Comparison of ENCODE assay signal across 25 cellular contexts in the genomic region with DNA sequence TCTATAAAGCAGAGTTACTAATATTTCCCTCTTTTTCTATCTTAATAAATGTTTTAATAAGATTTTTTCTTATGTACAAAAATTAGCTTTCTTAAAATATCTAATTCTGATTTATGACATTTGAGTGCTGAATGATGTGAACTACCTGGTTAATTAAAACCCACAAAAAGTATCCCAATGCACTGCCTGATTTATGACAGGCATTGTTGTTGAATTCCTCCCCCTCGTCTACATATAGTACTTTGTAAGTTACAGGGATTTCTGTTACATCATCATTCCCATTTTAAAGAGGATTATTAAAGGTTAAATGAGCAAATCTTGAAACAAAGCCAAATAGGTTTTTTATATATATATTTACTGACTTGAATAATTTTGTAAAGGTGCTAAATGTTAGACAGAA.
A peak's percentile ranks its signal among the peaks of the same experiment; 100 is the strongest.
DNase-seq lines count a peak whose midpoint lies in the region; ATAC-seq, FAIRE-seq and TF ChIP-seq lines count a peak whose summit lies in the region.
"Had no signal": no experiment of that assay in that cellular context is flagged by ENCODE, and none has a peak within 500 bp of the region (broad histone marks: within the 10 kb centered on the region; RNA-seq: fewer than 3 reads in every experiment).

No MANE protein-coding gene starts in this region.

- no peaks in the 10 kb centered on the region for H3K9me3 ChIP-seq in K562 (replicated peaks; ENCODE audit: control insufficient read depth, insufficient read depth, low read depth, low read length)
- no peaks in the 10 kb centered on the region for H3K9me3 ChIP-seq in prostate gland
- H3K9me3 ChIP-seq: A549; BE2C; BLaER1 treated with 17β-estradiol and CSF1 and Interleukin-3, amounts not matched to agents 10 nM and 100 nM; HAP-1 had no signal

- no peak overlapping the region for H3K9ac ChIP-seq in K562 (ENCODE audit: insufficient read depth in 1 of 2, low read depth in 2 of 2, low read length in 2 of 2)
- H3K9ac ChIP-seq: BLaER1 treated with 17β-estradiol and CSF1 and Interleukin-3, amounts not matched to agents 10 nM and 100 nM had no signal

- H3K27me3 Mint-ChIP-seq in activated naive CD4-positive, alpha-beta T cell treated with anti-CD3 and anti-CD28 coated beads, Interleukin-2, amount 50 U/mL, for 24 hours = no peaks in the 10 kb centered on the region
- H3K27me3 Mint-ChIP-seq: CD4-positive, alpha-beta memory T cell had no signal

- ATAC-seq in K562 = no peak
- ATAC-seq: A549, GM23338 had no signal

- no peaks in the 10 kb centered on the region for H3K9me1 ChIP-seq in K562 (ENCODE audit: control insufficient read depth, insufficient read depth, low read length)

- in situ Hi-C loops in K562 (cut with MboI) = loop anchor here (25.0 kb wide), 1 partner anchor 413 kb away; no protein-coding TSS in a partner anchor

- no peak for TF ChIP-seq EP300 in K562 (IDR thresholded peaks at IDR 0.05; ENCODE audit: low read length)

- FAIRE-seq in K562 (lab: Jason Lieb, UNC) = no peak
- FAIRE-seq: A549, GM12891, GM18507 had no signal

- TF ChIP-seq POLR2A in K562 (conservative IDR thresholded peaks at IDR 0.05) (no peak), prostate gland (IDR thresholded peaks at IDR 0.05) (no peak)

- H3K27ac ChIP-seq in K562 (ENCODE audit: extremely low read depth, low read depth, low read length) (no peak overlapping the region), prostate gland (no peak overlapping the region)
- H3K27ac ChIP-seq: A549; BLaER1 treated with 17β-estradiol and CSF1 and Interleukin-3, amounts not matched to agents 10 nM and 100 nM had no signal

- 78% methylated on average over 1 of the region's 1 CpG for WGBS in K562 (ENCODE audit: insufficient coverage, low coverage, missing lambda C conversion rate)
- WGBS in prostate gland = 57% methylated on average over 1 of the region's 1 CpG

- POLR2A ChIA-PET in HEK293T (lab: Yijun Ruan, JAX) = no interaction called here
- POLR2A ChIA-PET in K562 (lab: Yijun Ruan, JAX) = no interaction called here

- peaks cover 15% of the 10 kb centered on the region for H3K36me3 Mint-ChIP-seq in activated naive CD4-positive, alpha-beta T cell treated with anti-CD3 and anti-CD28 coated beads, Interleukin-2, amount 50 U/mL, for 24 hours

- peaks cover 87% of the 10 kb centered on the region for H3K4me1 Mint-ChIP-seq in activated naive CD4-positive, alpha-beta T cell treated with anti-CD3 and anti-CD28 coated beads, Interleukin-2, amount 50 U/mL, for 24 hours

- no peak overlapping the region for H2AFZ ChIP-seq in K562 (ENCODE audit: low read depth, low read length)
- H2AFZ ChIP-seq: GM23338 had no signal

- no peak overlapping the region for H3K4me3 ChIP-seq in K562
- no peak overlapping the region for H3K4me3 ChIP-seq in retinal pigment epithelial cell (ENCODE audit: low read length)
- H3K4me3 ChIP-seq in prostate gland = no peak overlapping the region
- H3K4me3 ChIP-seq: A549; BLaER1 treated with 17β-estradiol and CSF1 and Interleukin-3, amounts not matched to agents 10 nM and 100 nM; GM23338; HAP-1 had no signal

- H3K27me3 ChIP-seq in K562 (ENCODE audit: control insufficient read depth in 2 of 2, insufficient read depth in 2 of 2, low read length in 2 of 2) = no peaks in the 10 kb centered on the region
- no peaks in the 10 kb centered on the region for H3K27me3 ChIP-seq in prostate gland (replicated peaks; ENCODE audit: insufficient read depth)
- H3K27me3 ChIP-seq: BE2C; BLaER1 treated with 17β-estradiol and CSF1 and Interleukin-3, amounts not matched to agents 10 nM and 100 nM had no signal

- no peak for DNase-seq in activated naive CD4-positive, alpha-beta T cell (lab: John Stamatoyannopoulos, UW)
- no peak for DNase-seq in HEK293T (ENCODE audit: extremely low spot score)
- DNase-seq in K562 (ENCODE audit: extremely low read depth in 1 of 4, low spot score in 3 of 4) = no peak
- DNase-seq in retinal pigment epithelial cell (ENCODE audit: low read depth) = peak; percentile 24
- DNase-seq in T-helper 2 cell = no peak
- DNase-seq in prostate gland (ENCODE audit: low spot score) = no peak
- DNase-seq in mucosa of gallbladder (ENCODE audit: low spot score) = no peak
- DNase-seq: 8988T; ACHN; AML-193; BE2C; Calu3; CD4-positive, alpha-beta memory T cell; COR-L47; DMS53; DMS79 treated with DMSO at 0.1 percent for 48 hours; GF-D8 had no signal

- BruUV-seq in K562 (replicated peaks; lab: Mats Ljungman, UMichigan) = no TSS peak

- no peak overlapping the region for H3K4me3 Mint-ChIP-seq in activated naive CD4-positive, alpha-beta T cell treated with anti-CD3 and anti-CD28 coated beads, Interleukin-2, amount 50 U/mL, for 24 hours
- H3K4me3 Mint-ChIP-seq: CD14-positive monocyte; CD4-positive, alpha-beta memory T cell; GM23338 had no signal

- TF ChIP-seq RAD21 in K562 (CRISPR knock-in tag; conservative IDR thresholded peaks at IDR 0.05 in 1 of 2, IDR thresholded peaks at IDR 0.05 in 1 of 2) = no peak

- H3K4me2 ChIP-seq in K562 (ENCODE audit: insufficient read depth, low read length) = no peak overlapping the region
- H3K4me2 ChIP-seq: A549; BLaER1 treated with 17β-estradiol and CSF1 and Interleukin-3, amounts not matched to agents 10 nM and 100 nM; GM23338 had no signal

- intact Hi-C loops in K562 (cut with micrococcal nuclease) = no loop called here
- intact Hi-C loops in prostate gland (cut with DNase I) = no loop called here

- H3K79me2 ChIP-seq in K562 (ENCODE audit: control insufficient read depth, insufficient read depth, low read length) = peaks cover 81% of the 10 kb centered on the region

- no peaks in the 10 kb centered on the region for H4K20me1 ChIP-seq in K562 (replicated peaks; ENCODE audit: control insufficient read depth, insufficient read depth, low read length)

- H3K36me3 ChIP-seq in K562 (ENCODE audit: control insufficient read depth, insufficient read depth, low read length) (no peaks in the 10 kb centered on the region; the same call in 2 of the 3 replicates), prostate gland (no peaks in the 10 kb centered on the region)
- H3K36me3 ChIP-seq: BE2C, HAP-1 had no signal

- H3K4me1 ChIP-seq in K562 (replicated peaks in 1 of 2; ENCODE audit: control insufficient read depth in 2 of 2, insufficient read depth in 2 of 2, low read length in 2 of 2) (peaks cover 10 to 22% of the 10 kb centered on the region in 2 experiments), prostate gland (replicated peaks) (no peaks in the 10 kb centered on the region)

- TF ChIP-seq CTCF in K562 (IDR thresholded peaks at IDR 0.05 in 2 of 3, conservative IDR thresholded peaks at IDR 0.05 in 1 of 3; ENCODE audit: insufficient read depth in 2 of 3, low read depth in 1 of 3, low read length in 3 of 3) (no peak), retinal pigment epithelial cell (conservative IDR thresholded peaks at IDR 0.05; ENCODE audit: low read depth, low read length) (no peak), prostate gland (IDR thresholded peaks at IDR 0.05) (no peak)

- H3K27ac Mint-ChIP-seq in activated naive CD4-positive, alpha-beta T cell treated with anti-CD3 and anti-CD28 coated beads, Interleukin-2, amount 50 U/mL, for 24 hours = peak overlapping the region; percentile 55
- H3K27ac Mint-ChIP-seq: GM23338 had no signal

- CTCF ChIA-PET in HEK293T (lab: Yijun Ruan, JAX) (no interaction called here), K562 (lab: Yijun Ruan, JAX; ENCODE audit: low intra/inter-chr PET ratio) (no interaction called here)

- H3K9me3 Mint-ChIP-seq in activated naive CD4-positive, alpha-beta T cell treated with anti-CD3 and anti-CD28 coated beads, Interleukin-2, amount 50 U/mL, for 24 hours = no peaks in the 10 kb centered on the region
- H3K9me3 Mint-ChIP-seq: CD14-positive monocyte, GM23338 had no signal

TF ChIP-seq in HEK293T, 16 proteins besides CTCF, POLR2A, EP300 and RAD21:
- TF ChIP-seq PKNOX1 (IDR thresholded peaks at IDR 0.05) (peak; percentile 54), SP1 (IDR thresholded peaks at IDR 0.05) (no peak), HDGF (IDR thresholded peaks at IDR 0.05; ENCODE audit: borderline replicate concordance) (no peak)

TF ChIP-seq in K562, 482 proteins besides CTCF, POLR2A, EP300 and RAD21:
- TF ChIP-seq ATF3 (IDR thresholded peaks at IDR 0.05) (peak; percentile 29), ATF3 (CRISPR knock-in tag; conservative IDR thresholded peaks at IDR 0.05) (no peak), ETV1 (tag; conservative IDR thresholded peaks at IDR 0.05; ENCODE audit: low read depth) (no peak)
- TF ChIP-seq, protein P1, sequence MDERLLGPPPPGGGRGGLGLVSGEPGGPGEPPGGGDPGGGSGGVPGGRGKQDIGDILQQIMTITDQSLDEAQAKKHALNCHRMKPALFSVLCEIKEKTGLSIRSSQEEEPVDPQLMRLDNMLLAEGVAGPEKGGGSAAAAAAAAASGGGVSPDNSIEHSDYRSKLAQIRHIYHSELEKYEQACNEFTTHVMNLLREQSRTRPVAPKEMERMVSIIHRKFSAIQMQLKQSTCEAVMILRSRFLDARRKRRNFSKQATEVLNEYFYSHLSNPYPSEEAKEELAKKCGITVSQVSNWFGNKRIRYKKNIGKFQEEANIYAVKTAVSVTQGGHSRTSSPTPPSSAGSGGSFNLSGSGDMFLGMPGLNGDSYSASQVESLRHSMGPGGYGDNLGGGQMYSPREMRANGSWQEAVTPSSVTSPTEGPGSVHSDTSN (CRISPR knock-in tag; IDR thresholded peaks at IDR 0.05; ENCODE audit: low read depth) = no peak
- TF ChIP-seq, protein P1 (tag; conservative IDR thresholded peaks at IDR 0.05; ENCODE audit: low read depth) = 0 out of 2 replicates have a peak, but pooled peaks have one; percentile 12
